1 cellular context compared by ENCODE assay signal in genomic region chr7:140744005-140744404, GRCh38.
A peak's percentile ranks its signal among the peaks of the same experiment; 100 is the strongest.
TF ChIP-seq lines count a peak whose summit lies in the region.

No MANE protein-coding gene starts in this region.

TF ChIP-seq in HepG2, 621 proteins besides CTCF, POLR2A, EP300 and RAD21 (continued from another document and continues in another):
- TF ChIP-seq ZNF574 (CRISPR knock-in tag; IDR thresholded peaks at IDR 0.05): peak; percentile 34; the same call in 1 of the 2 replicates
- no peak for TF ChIP-seq BRF2 (CRISPR knock-in tag; IDR thresholded peaks at IDR 0.05)
- TF ChIP-seq HNRNPL (IDR thresholded peaks at IDR 0.05; ENCODE audit: low read depth, low read length): no peak
- TF ChIP-seq ZNF160 (CRISPR knock-in tag; IDR thresholded peaks at IDR 0.05): no peak
- TF ChIP-seq KLF11 (CRISPR knock-in tag; IDR thresholded peaks at IDR 0.05): no peak
- no peak for TF ChIP-seq IRF2 (CRISPR knock-in tag; IDR thresholded peaks at IDR 0.05)
- no peak for TF ChIP-seq ZNF674 (CRISPR knock-in tag; IDR thresholded peaks at IDR 0.05; ENCODE audit: low read depth)
- TF ChIP-seq ZBTB43 (CRISPR knock-in tag; conservative IDR thresholded peaks at IDR 0.05): no peak
- TF ChIP-seq U2AF2 (IDR thresholded peaks at IDR 0.05; ENCODE audit: low read depth, low read length): no peak
- no peak for TF ChIP-seq KDM3A (CRISPR knock-in tag; IDR thresholded peaks at IDR 0.05; ENCODE audit: low read depth)
- TF ChIP-seq NFRKB (IDR thresholded peaks at IDR 0.05): no peak
- TF ChIP-seq NONO (IDR thresholded peaks at IDR 0.05): no peak
- no peak; the same call in 1 of the 2 replicates for TF ChIP-seq NONO (CRISPR knock-in tag; conservative IDR thresholded peaks at IDR 0.05)
- TF ChIP-seq ZNF326 (CRISPR knock-in tag; IDR thresholded peaks at IDR 0.05; ENCODE audit: borderline replicate concordance): no peak
- no peak for TF ChIP-seq ZIK1 (CRISPR knock-in tag; IDR thresholded peaks at IDR 0.05; ENCODE audit: borderline replicate concordance, low read depth)
- no peak for TF ChIP-seq ZNF761 (CRISPR knock-in tag; conservative IDR thresholded peaks at IDR 0.05)
- TF ChIP-seq, protein P1, sequence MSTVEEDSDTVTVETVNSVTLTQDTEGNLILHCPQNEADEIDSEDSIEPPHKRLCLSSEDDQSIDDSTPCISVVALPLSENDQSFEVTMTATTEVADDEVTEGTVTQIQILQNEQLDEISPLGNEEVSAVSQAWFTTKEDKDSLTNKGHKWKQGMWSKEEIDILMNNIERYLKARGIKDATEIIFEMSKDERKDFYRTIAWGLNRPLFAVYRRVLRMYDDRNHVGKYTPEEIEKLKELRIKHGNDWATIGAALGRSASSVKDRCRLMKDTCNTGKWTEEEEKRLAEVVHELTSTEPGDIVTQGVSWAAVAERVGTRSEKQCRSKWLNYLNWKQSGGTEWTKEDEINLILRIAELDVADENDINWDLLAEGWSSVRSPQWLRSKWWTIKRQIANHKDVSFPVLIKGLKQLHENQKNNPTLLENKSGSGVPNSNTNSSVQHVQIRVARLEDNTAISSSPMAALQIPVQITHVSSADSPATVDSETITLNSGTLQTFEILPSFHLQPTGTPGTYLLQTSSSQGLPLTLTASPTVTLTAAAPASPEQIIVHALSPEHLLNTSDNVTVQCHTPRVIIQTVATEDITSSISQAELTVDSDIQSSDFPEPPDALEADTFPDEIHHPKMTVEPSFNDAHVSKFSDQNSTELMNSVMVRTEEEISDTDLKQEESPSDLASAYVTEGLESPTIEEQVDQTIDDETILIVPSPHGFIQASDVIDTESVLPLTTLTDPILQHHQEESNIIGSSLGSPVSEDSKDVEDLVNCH (CRISPR knock-in tag; IDR thresholded peaks at IDR 0.05): no peak
- no peak for TF ChIP-seq GABPB1 (CRISPR knock-in tag; IDR thresholded peaks at IDR 0.05)
- TF ChIP-seq ATAD3A (CRISPR knock-in tag; IDR thresholded peaks at IDR 0.05): no peak
- TF ChIP-seq ADNP (CRISPR knock-in tag; IDR thresholded peaks at IDR 0.05): no peak
- TF ChIP-seq, protein P2, sequence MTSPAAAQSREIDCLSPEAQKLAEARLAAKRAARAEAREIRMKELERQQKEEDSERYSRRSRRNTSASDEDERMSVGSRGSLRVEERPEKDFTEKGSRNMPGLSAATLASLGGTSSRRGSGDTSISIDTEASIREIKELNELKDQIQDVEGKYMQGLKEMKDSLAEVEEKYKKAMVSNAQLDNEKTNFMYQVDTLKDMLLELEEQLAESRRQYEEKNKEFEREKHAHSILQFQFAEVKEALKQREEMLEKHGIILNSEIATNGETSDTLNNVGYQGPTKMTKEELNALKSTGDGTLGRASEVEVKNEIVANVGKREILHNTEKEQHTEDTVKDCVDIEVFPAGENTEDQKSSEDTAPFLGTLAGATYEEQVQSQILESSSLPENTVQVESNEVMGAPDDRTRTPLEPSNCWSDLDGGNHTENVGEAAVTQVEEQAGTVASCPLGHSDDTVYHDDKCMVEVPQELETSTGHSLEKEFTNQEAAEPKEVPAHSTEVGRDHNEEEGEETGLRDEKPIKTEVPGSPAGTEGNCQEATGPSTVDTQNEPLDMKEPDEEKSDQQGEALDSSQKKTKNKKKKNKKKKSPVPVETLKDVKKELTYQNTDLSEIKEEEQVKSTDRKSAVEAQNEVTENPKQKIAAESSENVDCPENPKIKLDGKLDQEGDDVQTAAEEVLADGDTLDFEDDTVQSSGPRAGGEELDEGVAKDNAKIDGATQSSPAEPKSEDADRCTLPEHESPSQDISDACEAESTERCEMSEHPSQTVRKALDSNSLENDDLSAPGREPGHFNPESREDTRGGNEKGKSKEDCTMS (CRISPR knock-in tag; conservative IDR thresholded peaks at IDR 0.05): no peak
- no peak for TF ChIP-seq MIER2 (CRISPR knock-in tag; IDR thresholded peaks at IDR 0.05)
- no peak for TF ChIP-seq ZBTB40 (IDR thresholded peaks at IDR 0.05)
- TF ChIP-seq ZBTB40 (CRISPR knock-in tag; IDR thresholded peaks at IDR 0.05): no peak
- TF ChIP-seq SALL1 (CRISPR knock-in tag; IDR thresholded peaks at IDR 0.05): peak; percentile 93
- peak; percentile 66 for TF ChIP-seq ONECUT2 (CRISPR knock-in tag; IDR thresholded peaks at IDR 0.05)
- TF ChIP-seq FOXM1 (CRISPR knock-in tag; IDR thresholded peaks at IDR 0.05): no peak
- TF ChIP-seq, protein P3, sequence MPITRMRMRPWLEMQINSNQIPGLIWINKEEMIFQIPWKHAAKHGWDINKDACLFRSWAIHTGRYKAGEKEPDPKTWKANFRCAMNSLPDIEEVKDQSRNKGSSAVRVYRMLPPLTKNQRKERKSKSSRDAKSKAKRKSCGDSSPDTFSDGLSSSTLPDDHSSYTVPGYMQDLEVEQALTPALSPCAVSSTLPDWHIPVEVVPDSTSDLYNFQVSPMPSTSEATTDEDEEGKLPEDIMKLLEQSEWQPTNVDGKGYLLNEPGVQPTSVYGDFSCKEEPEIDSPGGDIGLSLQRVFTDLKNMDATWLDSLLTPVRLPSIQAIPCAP (CRISPR knock-in tag; IDR thresholded peaks at IDR 0.05; ENCODE audit: low read depth): no peak
- TF ChIP-seq ZSCAN21 (CRISPR knock-in tag; IDR thresholded peaks at IDR 0.05; ENCODE audit: borderline replicate concordance): no peak
- TF ChIP-seq CHD2 (IDR thresholded peaks at IDR 0.05; ENCODE audit: low read depth, low read length): no peak
- TF ChIP-seq AHR (CRISPR knock-in tag; IDR thresholded peaks at IDR 0.05): no peak
- TF ChIP-seq ZNF33A (CRISPR knock-in tag; IDR thresholded peaks at IDR 0.05; ENCODE audit: borderline replicate concordance): no peak
- 0 out of 2 replicates have a peak, but pooled peaks have one; percentile 32 for TF ChIP-seq ZNF614 (CRISPR knock-in tag; IDR thresholded peaks at IDR 0.05; ENCODE audit: borderline replicate concordance)
- no peak for TF ChIP-seq TGIF2 (CRISPR knock-in tag; IDR thresholded peaks at IDR 0.05)
- no peak for TF ChIP-seq ZNF639 (CRISPR knock-in tag; conservative IDR thresholded peaks at IDR 0.05)
- no peak for TF ChIP-seq ZNF713 (CRISPR knock-in tag; IDR thresholded peaks at IDR 0.05)
- TF ChIP-seq, protein P4, sequence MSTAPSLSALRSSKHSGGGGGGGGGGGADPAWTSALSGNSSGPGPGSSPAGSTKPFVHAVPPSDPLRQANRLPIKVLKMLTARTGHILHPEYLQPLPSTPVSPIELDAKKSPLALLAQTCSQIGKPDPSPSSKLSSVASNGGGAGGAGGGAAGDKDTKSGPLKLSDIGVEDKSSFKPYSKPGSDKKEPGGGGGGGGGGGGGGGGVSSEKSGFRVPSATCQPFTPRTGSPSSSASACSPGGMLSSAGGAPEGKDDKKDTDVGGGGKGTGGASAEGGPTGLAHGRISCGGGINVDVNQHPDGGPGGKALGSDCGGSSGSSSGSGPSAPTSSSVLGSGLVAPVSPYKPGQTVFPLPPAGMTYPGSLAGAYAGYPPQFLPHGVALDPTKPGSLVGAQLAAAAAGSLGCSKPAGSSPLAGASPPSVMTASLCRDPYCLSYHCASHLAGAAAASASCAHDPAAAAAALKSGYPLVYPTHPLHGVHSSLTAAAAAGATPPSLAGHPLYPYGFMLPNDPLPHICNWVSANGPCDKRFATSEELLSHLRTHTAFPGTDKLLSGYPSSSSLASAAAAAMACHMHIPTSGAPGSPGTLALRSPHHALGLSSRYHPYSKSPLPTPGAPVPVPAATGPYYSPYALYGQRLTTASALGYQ (CRISPR knock-in tag; IDR thresholded peaks at IDR 0.05): no peak
